In genomic region chr2:173891315-173892037, GRCh38 we compare ENCODE assay signal across 1 cellular context.
A peak's percentile ranks its signal among the peaks of the same experiment; 100 is the strongest.
TF ChIP-seq lines count a peak whose summit lies in the region.

No MANE protein-coding gene starts in this region.

TF ChIP-seq in K562, 482 proteins besides CTCF, POLR2A, EP300 and RAD21 (continued from another document and continues in another):
- TF ChIP-seq NFXL1 (CRISPR knock-in tag; IDR thresholded peaks at IDR 0.05) (no peak), ARHGAP35 (IDR thresholded peaks at IDR 0.05; ENCODE audit: partially characterized antibody) (no peak), TSC22D4 (tag; IDR thresholded peaks at IDR 0.05) (no peak), ZKSCAN8 (CRISPR knock-in tag; IDR thresholded peaks at IDR 0.05) (peak; percentile 51; the same call in 1 of the 2 replicates), IRF1 (CRISPR knock-in tag; IDR thresholded peaks at IDR 0.05; ENCODE audit: borderline replicate concordance) (no peak), POLR3G (IDR thresholded peaks at IDR 0.05; ENCODE audit: extremely low read depth, insufficient read length, insufficient replicate concordance) (no peak), CREM (IDR thresholded peaks at IDR 0.05; ENCODE audit: low read depth) (0 out of 2 replicates have a peak, but pooled peaks have one; percentile 22), RNF2 (IDR thresholded peaks at IDR 0.05) (peak; percentile 46; the same call in 1 of the 2 replicates), JUNB (CRISPR knock-in tag; conservative IDR thresholded peaks at IDR 0.05) (no peak), HES1 (IDR thresholded peaks at IDR 0.05; ENCODE audit: low read depth) (peak; percentile 52; the same call in 1 of the 2 replicates), KDM2B (CRISPR knock-in tag; IDR thresholded peaks at IDR 0.05) (no peak), ARID1B (IDR thresholded peaks at IDR 0.05) (peak; percentile 97), ATF7 (IDR thresholded peaks at IDR 0.05) (peak; percentile 72; the same call in 1 of the 2 replicates), ZNF431 (CRISPR knock-in tag; IDR thresholded peaks at IDR 0.05) (no peak), PHB (CRISPR knock-in tag; IDR thresholded peaks at IDR 0.05) (no peak), TAL1 (IDR thresholded peaks at IDR 0.05) (peak; percentile 96), TRIM28 (IDR thresholded peaks at IDR 0.05) (no peak), SMARCE1 (IDR thresholded peaks at IDR 0.05) (peak; percentile 90), TRIM24 (IDR thresholded peaks at IDR 0.05) (peak; percentile 96 to 97), PHF21A (IDR thresholded peaks at IDR 0.05; ENCODE audit: borderline replicate concordance, low read depth) (no peak), RFX7 (CRISPR knock-in tag; IDR thresholded peaks at IDR 0.05) (no peak), ZNF217 (CRISPR knock-in tag; IDR thresholded peaks at IDR 0.05) (no peak), SPI1 (IDR thresholded peaks at IDR 0.05; ENCODE audit: borderline replicate concordance, low read depth, low read length) (peak; percentile 31; the same call in 1 of the 2 replicates), TCF7 (IDR thresholded peaks at IDR 0.05; ENCODE audit: borderline replicate concordance) (peak; percentile 20; the same call in 1 of the 2 replicates), TAF1 (IDR thresholded peaks at IDR 0.05; ENCODE audit: control insufficient read depth, extremely low read depth, insufficient read depth, low read length, severe bottlenecking) (no peak), ZNF707 (CRISPR knock-in tag; conservative IDR thresholded peaks at IDR 0.05) (no peak), KAT8 (IDR thresholded peaks at IDR 0.05; ENCODE audit: low read depth) (no peak), FOSL1 (tag; conservative IDR thresholded peaks at IDR 0.05) (peak; percentile 55; the same call in 1 of the 2 replicates), ZNF12 (CRISPR knock-in tag; IDR thresholded peaks at IDR 0.05) (no peak), NFRKB (IDR thresholded peaks at IDR 0.05; ENCODE audit: low read depth) (no peak), GATAD2B (IDR thresholded peaks at IDR 0.05; ENCODE audit: borderline replicate concordance) (no peak), SP2 (IDR thresholded peaks at IDR 0.05; ENCODE audit: extremely low read depth, low read depth, low read length, poor library complexity, severe bottlenecking) (no peak), ILK (tag; IDR thresholded peaks at IDR 0.05; ENCODE audit: borderline replicate concordance, low read depth) (no peak), KLF1 (tag; IDR thresholded peaks at IDR 0.05) (no peak), GATA2 (CRISPR knock-in tag; IDR thresholded peaks at IDR 0.05) (peak; percentile 72), CXXC5 (CRISPR knock-in tag; IDR thresholded peaks at IDR 0.05) (peak; percentile 52), ESRRA (IDR thresholded peaks at IDR 0.05; ENCODE audit: borderline replicate concordance, low read depth) (peak; percentile 64; the same call in 1 of the 2 replicates), HEY1 (CRISPR knock-in tag; IDR thresholded peaks at IDR 0.05; ENCODE audit: borderline replicate concordance) (0 out of 2 replicates have a peak, but pooled peaks have one; percentile 5), ZNF24 (IDR thresholded peaks at IDR 0.05) (peak; percentile 86), KLF6 (CRISPR knock-in tag; IDR thresholded peaks at IDR 0.05; ENCODE audit: borderline replicate concordance) (no peak), ZC3H8 (IDR thresholded peaks at IDR 0.05) (no peak), RFX1 (IDR thresholded peaks at IDR 0.05) (peak; percentile 31), STAT5A (IDR thresholded peaks at IDR 0.05; ENCODE audit: borderline replicate concordance, low read length) (peak; percentile 75), MYBL2 (IDR thresholded peaks at IDR 0.05; ENCODE audit: low read depth) (no peak), MYBL2 (CRISPR knock-in tag; IDR thresholded peaks at IDR 0.05; ENCODE audit: borderline replicate concordance) (no peak), MEIS2 (IDR thresholded peaks at IDR 0.05; ENCODE audit: partially characterized antibody) (peak; percentile 68), MIER1 (IDR thresholded peaks at IDR 0.05; ENCODE audit: low read depth) (no peak), JUND (IDR thresholded peaks at IDR 0.05; ENCODE audit: borderline replicate concordance, low read depth, low read length) (peak; percentile 59; the same call in 1 of the 2 replicates), JUND (tag; IDR thresholded peaks at IDR 0.05; ENCODE audit: borderline replicate concordance, low read depth, low read length) (peak; percentile 28; the same call in 1 of the 3 replicates), PHTF2 (CRISPR knock-in tag; IDR thresholded peaks at IDR 0.05) (no peak), NR3C1 (CRISPR knock-in tag; IDR thresholded peaks at IDR 0.05) (no peak), RCOR1 (IDR thresholded peaks at IDR 0.05; ENCODE audit: borderline replicate concordance in 1 of 2, low read depth in 2 of 2, low read length in 2 of 2) (peak; percentile 53 to 84; a peak in 3 of 4 replicates), ZNF766 (CRISPR knock-in tag; conservative IDR thresholded peaks at IDR 0.05) (peak; percentile 85), DPF2 (IDR thresholded peaks at IDR 0.05) (peak; percentile 87), EHMT2 (IDR thresholded peaks at IDR 0.05) (peak; percentile 44; the same call in 1 of the 2 replicates), KLF16 (IDR thresholded peaks at IDR 0.05) (peak; percentile 90), ZNF324 (CRISPR knock-in tag; IDR thresholded peaks at IDR 0.05) (no peak), ID3 (CRISPR knock-in tag; IDR thresholded peaks at IDR 0.05) (no peak), ID3 (tag; IDR thresholded peaks at IDR 0.05) (peak; percentile 89)
- TF ChIP-seq, protein P1, sequence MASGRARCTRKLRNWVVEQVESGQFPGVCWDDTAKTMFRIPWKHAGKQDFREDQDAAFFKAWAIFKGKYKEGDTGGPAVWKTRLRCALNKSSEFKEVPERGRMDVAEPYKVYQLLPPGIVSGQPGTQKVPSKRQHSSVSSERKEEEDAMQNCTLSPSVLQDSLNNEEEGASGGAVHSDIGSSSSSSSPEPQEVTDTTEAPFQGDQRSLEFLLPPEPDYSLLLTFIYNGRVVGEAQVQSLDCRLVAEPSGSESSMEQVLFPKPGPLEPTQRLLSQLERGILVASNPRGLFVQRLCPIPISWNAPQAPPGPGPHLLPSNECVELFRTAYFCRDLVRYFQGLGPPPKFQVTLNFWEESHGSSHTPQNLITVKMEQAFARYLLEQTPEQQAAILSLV (tag; IDR thresholded peaks at IDR 0.05) = no peak
- TF ChIP-seq, protein P2, sequence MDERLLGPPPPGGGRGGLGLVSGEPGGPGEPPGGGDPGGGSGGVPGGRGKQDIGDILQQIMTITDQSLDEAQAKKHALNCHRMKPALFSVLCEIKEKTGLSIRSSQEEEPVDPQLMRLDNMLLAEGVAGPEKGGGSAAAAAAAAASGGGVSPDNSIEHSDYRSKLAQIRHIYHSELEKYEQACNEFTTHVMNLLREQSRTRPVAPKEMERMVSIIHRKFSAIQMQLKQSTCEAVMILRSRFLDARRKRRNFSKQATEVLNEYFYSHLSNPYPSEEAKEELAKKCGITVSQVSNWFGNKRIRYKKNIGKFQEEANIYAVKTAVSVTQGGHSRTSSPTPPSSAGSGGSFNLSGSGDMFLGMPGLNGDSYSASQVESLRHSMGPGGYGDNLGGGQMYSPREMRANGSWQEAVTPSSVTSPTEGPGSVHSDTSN (CRISPR knock-in tag; IDR thresholded peaks at IDR 0.05; ENCODE audit: low read depth) = no peak
- TF ChIP-seq, protein P2 (tag; conservative IDR thresholded peaks at IDR 0.05; ENCODE audit: low read depth) = peak; percentile 16; the same call in 1 of the 2 replicates
- TF ChIP-seq, protein P3, sequence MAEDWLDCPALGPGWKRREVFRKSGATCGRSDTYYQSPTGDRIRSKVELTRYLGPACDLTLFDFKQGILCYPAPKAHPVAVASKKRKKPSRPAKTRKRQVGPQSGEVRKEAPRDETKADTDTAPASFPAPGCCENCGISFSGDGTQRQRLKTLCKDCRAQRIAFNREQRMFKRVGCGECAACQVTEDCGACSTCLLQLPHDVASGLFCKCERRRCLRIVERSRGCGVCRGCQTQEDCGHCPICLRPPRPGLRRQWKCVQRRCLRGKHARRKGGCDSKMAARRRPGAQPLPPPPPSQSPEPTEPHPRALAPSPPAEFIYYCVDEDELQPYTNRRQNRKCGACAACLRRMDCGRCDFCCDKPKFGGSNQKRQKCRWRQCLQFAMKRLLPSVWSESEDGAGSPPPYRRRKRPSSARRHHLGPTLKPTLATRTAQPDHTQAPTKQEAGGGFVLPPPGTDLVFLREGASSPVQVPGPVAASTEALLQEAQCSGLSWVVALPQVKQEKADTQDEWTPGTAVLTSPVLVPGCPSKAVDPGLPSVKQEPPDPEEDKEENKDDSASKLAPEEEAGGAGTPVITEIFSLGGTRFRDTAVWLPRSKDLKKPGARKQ (CRISPR knock-in tag; IDR thresholded peaks at IDR 0.05) = no peak
- TF ChIP-seq, protein P4, sequence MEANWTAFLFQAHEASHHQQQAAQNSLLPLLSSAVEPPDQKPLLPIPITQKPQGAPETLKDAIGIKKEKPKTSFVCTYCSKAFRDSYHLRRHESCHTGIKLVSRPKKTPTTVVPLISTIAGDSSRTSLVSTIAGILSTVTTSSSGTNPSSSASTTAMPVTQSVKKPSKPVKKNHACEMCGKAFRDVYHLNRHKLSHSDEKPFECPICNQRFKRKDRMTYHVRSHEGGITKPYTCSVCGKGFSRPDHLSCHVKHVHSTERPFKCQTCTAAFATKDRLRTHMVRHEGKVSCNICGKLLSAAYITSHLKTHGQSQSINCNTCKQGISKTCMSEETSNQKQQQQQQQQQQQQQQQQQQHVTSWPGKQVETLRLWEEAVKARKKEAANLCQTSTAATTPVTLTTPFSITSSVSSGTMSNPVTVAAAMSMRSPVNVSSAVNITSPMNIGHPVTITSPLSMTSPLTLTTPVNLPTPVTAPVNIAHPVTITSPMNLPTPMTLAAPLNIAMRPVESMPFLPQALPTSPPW (CRISPR knock-in tag; IDR thresholded peaks at IDR 0.05) = 0 out of 2 replicates have a peak, but pooled peaks have one; percentile 23
- TF ChIP-seq, protein P5, sequence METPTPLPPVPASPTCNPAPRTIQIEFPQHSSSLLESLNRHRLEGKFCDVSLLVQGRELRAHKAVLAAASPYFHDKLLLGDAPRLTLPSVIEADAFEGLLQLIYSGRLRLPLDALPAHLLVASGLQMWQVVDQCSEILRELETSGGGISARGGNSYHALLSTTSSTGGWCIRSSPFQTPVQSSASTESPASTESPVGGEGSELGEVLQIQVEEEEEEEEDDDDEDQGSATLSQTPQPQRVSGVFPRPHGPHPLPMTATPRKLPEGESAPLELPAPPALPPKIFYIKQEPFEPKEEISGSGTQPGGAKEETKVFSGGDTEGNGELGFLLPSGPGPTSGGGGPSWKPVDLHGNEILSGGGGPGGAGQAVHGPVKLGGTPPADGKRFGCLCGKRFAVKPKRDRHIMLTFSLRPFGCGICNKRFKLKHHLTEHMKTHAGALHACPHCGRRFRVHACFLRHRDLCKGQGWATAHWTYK (CRISPR knock-in tag; IDR thresholded peaks at IDR 0.05) = 0 out of 2 replicates have a peak, but pooled peaks have one; percentile 32
- TF ChIP-seq, protein P6, sequence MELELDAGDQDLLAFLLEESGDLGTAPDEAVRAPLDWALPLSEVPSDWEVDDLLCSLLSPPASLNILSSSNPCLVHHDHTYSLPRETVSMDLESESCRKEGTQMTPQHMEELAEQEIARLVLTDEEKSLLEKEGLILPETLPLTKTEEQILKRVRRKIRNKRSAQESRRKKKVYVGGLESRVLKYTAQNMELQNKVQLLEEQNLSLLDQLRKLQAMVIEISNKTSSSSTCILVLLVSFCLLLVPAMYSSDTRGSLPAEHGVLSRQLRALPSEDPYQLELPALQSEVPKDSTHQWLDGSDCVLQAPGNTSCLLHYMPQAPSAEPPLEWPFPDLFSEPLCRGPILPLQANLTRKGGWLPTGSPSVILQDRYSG (tag; conservative IDR thresholded peaks at IDR 0.05; ENCODE audit: low read depth) = no peak
- TF ChIP-seq, protein P7, sequence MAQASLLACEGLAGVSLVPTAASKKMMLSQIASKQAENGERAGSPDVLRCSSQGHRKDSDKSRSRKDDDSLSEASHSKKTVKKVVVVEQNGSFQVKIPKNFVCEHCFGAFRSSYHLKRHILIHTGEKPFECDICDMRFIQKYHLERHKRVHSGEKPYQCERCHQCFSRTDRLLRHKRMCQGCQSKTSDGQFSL (CRISPR knock-in tag; IDR thresholded peaks at IDR 0.05) = no peak
- TF ChIP-seq, protein P7 (tag; IDR thresholded peaks at IDR 0.05) = no peak
